8 cellular contexts compared by ENCODE assay signal in the genomic region with DNA sequence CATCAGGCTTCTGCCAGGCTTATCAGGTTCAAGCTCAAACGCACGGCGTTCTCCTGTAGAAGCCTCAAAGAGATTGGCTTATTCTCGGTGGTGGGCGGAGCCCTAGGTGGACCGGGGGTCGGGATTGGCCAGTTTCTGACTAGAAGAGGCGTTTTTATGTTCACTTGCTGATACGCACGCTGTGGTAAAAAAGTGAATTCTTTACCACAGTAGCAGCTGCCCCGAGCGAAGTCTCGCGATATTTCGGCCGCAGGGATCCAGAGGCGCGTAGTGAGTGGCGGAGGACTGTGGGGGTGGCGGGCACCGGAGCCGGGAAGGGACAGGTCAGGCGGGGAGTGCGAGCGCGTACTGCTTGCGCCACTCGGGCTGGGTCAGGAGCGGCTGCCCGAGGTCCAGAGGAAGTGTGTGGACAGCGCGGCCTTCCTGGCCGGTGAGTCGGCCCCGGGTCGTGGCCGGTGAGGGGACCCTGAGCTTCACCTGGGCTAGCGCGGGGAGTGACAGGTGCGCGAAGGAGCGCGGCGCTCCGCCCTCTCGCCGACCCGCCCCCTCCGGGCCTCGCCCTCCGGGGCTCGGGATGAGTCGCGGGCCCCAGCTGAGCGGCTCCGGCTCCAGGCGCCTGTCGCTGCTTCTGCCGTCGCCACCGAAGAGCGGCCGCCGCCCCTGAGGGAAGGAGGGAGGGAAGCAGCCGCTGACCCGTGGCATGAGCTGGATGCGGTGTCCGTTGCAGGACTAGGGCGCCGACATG. TPM values are rescaled to one million over a fixed set of nuclear protein-coding genes. Genes with fewer than 3 reads are reported as not detected.
DNase-seq lines count a peak whose midpoint lies in the region; TF ChIP-seq lines count a peak whose summit lies in the region.

A gene with protein sequence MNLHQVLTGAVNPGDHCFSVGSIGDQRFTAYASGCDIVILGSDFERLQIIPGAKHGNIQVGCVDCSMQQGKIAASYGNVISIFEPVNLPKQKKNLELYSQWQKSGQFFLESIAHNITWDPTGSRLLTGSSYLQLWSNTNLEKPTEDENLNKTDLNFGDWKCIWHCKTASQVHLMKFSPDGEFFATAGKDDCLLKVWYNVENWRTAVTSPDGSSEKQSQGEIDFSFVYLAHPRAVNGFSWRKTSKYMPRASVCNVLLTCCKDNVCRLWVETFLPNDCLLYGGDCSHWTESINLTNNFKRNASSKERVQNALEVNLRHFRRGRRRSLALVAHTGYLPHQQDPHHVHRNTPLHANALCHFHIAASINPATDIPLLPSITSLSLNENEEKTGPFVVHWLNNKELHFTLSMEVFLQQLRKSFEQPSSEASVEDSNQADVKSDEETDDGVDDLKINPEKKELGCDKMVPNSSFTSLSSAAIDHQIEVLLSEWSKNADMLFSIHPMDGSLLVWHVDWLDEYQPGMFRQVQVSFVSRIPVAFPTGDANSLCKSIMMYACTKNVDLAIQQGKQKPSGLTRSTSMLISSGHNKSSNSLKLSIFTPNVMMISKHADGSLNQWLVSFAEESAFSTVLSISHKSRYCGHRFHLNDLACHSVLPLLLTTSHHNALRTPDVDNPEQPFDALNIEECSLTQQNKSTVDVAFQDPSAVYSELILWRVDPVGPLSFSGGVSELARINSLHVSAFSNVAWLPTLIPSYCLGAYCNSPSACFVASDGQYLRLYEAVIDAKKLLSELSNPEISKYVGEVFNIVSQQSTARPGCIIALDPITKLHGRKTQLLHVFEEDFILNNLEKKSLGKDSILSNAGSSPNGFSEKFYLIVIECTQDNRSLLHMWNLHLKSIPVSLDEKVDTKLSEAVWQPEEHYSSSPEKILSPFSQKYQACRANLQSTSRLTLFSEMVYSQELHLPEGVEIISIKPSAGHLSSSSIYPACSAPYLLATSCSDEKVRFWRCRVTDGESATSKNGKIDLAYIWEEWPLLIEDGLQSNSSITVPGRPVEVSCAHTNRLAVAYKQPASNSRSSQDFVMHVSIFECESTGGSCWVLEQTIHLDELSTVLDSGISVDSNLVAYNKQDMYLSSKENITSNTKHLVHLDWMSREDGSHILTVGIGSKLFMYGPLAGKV (N-terminal part only) (plus strand): TSS at position 260 of the 745 bp plus-strand sequence. CDS start 483 bp downstream, at position 743.

- peak within 1 kb of the TSS; percentile 87 to 99 (median 98) for H3K9ac ChIP-seq in subcutaneous abdominal adipose tissue (ENCODE audit: low read length in 5 of 5)

- in situ Hi-C loops in SK-MEL-5 (cut with HindIII; ENCODE audit: low pct_unique_long_range_greater_than_20kb, low sequenced_read_pairs) = no loop called here

- H3K27me3 ChIP-seq in neuron (ENCODE audit: insufficient read depth, low read length) = no peaks in the 10 kb centered on the region
- no peaks in the 10 kb centered on the region for H3K27me3 ChIP-seq in subcutaneous abdominal adipose tissue (ENCODE audit: control insufficient read depth in 5 of 5, insufficient read depth in 4 of 5, low read length in 5 of 5)

- POLR2A ChIA-PET in HEK293T (lab: Yijun Ruan, JAX) = interaction anchor here (0.7 to 2.3 kb wide), 26 partner anchors 8 to 382 kb away, joined by 3 to 15 read pairs (median 4); a partner anchor contains a TSS

- H3K4me3 ChIP-seq in neuron (ENCODE audit: low read length) (peak within 1 kb of the TSS; percentile 88), subcutaneous abdominal adipose tissue (ENCODE audit: low read depth in 1 of 5, low read length in 5 of 5) (peak within 1 kb of the TSS; percentile 93 to 99 (median 98))

- H3K4me1 ChIP-seq in neuron (ENCODE audit: insufficient read depth, low read length) = peaks cover 10% of the 10 kb centered on the region
- H3K4me1 ChIP-seq in subcutaneous abdominal adipose tissue (ENCODE audit: control insufficient read depth in 5 of 5, insufficient read depth in 5 of 5, low read length in 5 of 5) = peaks cover 1 to 37% (median 30%) of the 10 kb centered on the region in 5 donors

- CTCF ChIA-PET in HEK293T (lab: Yijun Ruan, JAX) = interaction anchor here (0.6 to 1.2 kb wide), 2 partner anchors 10 to 244 kb away, joined by 3 to 5 read pairs; no protein-coding TSS in a partner anchor

- peak within 1 kb of the TSS; percentile 95 for H3K27ac ChIP-seq in subcutaneous abdominal adipose tissue (ENCODE audit: low read depth, low read length)

- peak within 1 kb of the TSS; percentile 92 for H2AFZ ChIP-seq in neuron (ENCODE audit: low read depth, low read length)

- no peaks in the 10 kb centered on the region for H3K9me3 ChIP-seq in neuron (ENCODE audit: low read length)
- H3K9me3 ChIP-seq in subcutaneous abdominal adipose tissue (ENCODE audit: control insufficient read depth in 5 of 5, low read length in 5 of 5) = no peaks in the 10 kb centered on the region

- no peaks in the 10 kb centered on the region for H3K36me3 ChIP-seq in neuron (ENCODE audit: insufficient read depth, low read length)
- H3K36me3 ChIP-seq in subcutaneous abdominal adipose tissue (ENCODE audit: control insufficient read depth in 5 of 5, insufficient read depth in 5 of 5, low read length in 5 of 5) = no peaks in the 10 kb centered on the region

- DNase-seq in GDM1 (lab: John Stamatoyannopoulos, UW) = peak; percentile 95
- peak; percentile 87 for DNase-seq in HEK293T (ENCODE audit: extremely low spot score)
- peak; percentile 99 for DNase-seq in MV-4-11 (lab: John Stamatoyannopoulos, UW)
- DNase-seq in SK-MEL-5 (ENCODE audit: low read depth, low spot score) = peak; percentile 99
- peak; percentile 97 for DNase-seq in activated naive CD4-positive, alpha-beta T cell treated with Interleukin-2 at 50 U/mL for 16 hours
- DNase-seq in foreskin melanocyte = peak; percentile 99

TF ChIP-seq in HEK293T, 16 proteins besides CTCF, POLR2A, EP300 and RAD21:
- no peak for TF ChIP-seq FOXM1 (IDR thresholded peaks at IDR 0.05; ENCODE audit: borderline replicate concordance)
- TF ChIP-seq, protein P1, sequence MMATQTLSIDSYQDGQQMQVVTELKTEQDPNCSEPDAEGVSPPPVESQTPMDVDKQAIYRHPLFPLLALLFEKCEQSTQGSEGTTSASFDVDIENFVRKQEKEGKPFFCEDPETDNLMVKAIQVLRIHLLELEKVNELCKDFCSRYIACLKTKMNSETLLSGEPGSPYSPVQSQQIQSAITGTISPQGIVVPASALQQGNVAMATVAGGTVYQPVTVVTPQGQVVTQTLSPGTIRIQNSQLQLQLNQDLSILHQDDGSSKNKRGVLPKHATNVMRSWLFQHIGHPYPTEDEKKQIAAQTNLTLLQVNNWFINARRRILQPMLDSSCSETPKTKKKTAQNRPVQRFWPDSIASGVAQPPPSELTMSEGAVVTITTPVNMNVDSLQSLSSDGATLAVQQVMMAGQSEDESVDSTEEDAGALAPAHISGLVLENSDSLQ (IDR thresholded peaks at IDR 0.05) = peak; percentile 87
- 0 out of 2 replicates have a peak, but pooled peaks have one; percentile 35 for TF ChIP-seq CTBP1 (IDR thresholded peaks at IDR 0.05; ENCODE audit: borderline replicate concordance)
- TF ChIP-seq FOXK2 (IDR thresholded peaks at IDR 0.05) = no peak
- peak; percentile 78; the same call in 1 of the 2 replicates for TF ChIP-seq SP1 (IDR thresholded peaks at IDR 0.05)
- no peak for TF ChIP-seq NFRKB (IDR thresholded peaks at IDR 0.05)
- TF ChIP-seq TARDBP (IDR thresholded peaks at IDR 0.05) = no peak

RNA-seq across cellular contexts. Expression of the gene that starts here (rescaled TPM):
- total RNA-seq in SK-MEL-5 (2014; rRNA removed; shearing (Covaris generic)) = 34.3 and 38.9 TPM in 2 replicates
- polyA plus RNA-seq in SK-MEL-5 (2015; cell fraction: cytosol; rRNA removed) = 19.4 and 24.4 TPM in 2 replicates
- polyA plus RNA-seq in SK-MEL-5 (2015; cell fraction: nucleus; rRNA removed) = 51.2 and 65.0 TPM in 2 replicates

Comparison
In these comparisons a context has a peak if more than half of its experiments do, and no peak if none do; other contexts are left out.
1. Peak in every context shown above with its lines: DNase-seq, H3K4me3 ChIP-seq and H3K27ac ChIP-seq.